2 cellular contexts compared by ENCODE assay signal in genomic region chr7:143382791-143383641, GRCh38.
TF ChIP-seq lines count a peak whose summit lies in the region.

No MANE protein-coding gene starts in this region.

TF ChIP-seq in SK-N-SH, 30 proteins besides CTCF, POLR2A, EP300 and RAD21 (continued from another document):
- TF ChIP-seq NRF1 (IDR thresholded peaks at IDR 0.05; ENCODE audit: low read depth, low read length) (no peak), FOSL2 (IDR thresholded peaks at IDR 0.05; ENCODE audit: borderline replicate concordance, low read depth) (no peak), JUND (IDR thresholded peaks at IDR 0.05) (no peak), EZH2phosphoT487 (IDR thresholded peaks at IDR 0.05; ENCODE audit: borderline replicate concordance, low read depth) (no peak), FOXM1 (IDR thresholded peaks at IDR 0.05; ENCODE audit: low read depth) (no peak), RXRA (IDR thresholded peaks at IDR 0.05; ENCODE audit: borderline replicate concordance, low read depth) (no peak), POLR2AphosphoS5 (IDR thresholded peaks at IDR 0.05; ENCODE audit: low read depth, low read length) (no peak), RCOR1 (IDR thresholded peaks at IDR 0.05; ENCODE audit: low read length) (no peak), ELF1 (IDR thresholded peaks at IDR 0.05) (no peak), SMC3 (IDR thresholded peaks at IDR 0.05; ENCODE audit: low read depth, low read length) (no peak)
- TF ChIP-seq, protein P1, sequence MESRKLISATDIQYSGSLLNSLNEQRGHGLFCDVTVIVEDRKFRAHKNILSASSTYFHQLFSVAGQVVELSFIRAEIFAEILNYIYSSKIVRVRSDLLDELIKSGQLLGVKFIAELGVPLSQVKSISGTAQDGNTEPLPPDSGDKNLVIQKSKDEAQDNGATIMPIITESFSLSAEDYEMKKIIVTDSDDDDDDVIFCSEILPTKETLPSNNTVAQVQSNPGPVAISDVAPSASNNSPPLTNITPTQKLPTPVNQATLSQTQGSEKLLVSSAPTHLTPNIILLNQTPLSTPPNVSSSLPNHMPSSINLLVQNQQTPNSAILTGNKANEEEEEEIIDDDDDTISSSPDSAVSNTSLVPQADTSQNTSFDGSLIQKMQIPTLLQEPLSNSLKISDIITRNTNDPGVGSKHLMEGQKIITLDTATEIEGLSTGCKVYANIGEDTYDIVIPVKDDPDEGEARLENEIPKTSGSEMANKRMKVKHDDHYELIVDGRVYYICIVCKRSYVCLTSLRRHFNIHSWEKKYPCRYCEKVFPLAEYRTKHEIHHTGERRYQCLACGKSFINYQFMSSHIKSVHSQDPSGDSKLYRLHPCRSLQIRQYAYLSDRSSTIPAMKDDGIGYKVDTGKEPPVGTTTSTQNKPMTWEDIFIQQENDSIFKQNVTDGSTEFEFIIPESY (IDR thresholded peaks at IDR 0.05; ENCODE audit: borderline replicate concordance, low read depth), result no peak
- TF ChIP-seq, protein P2, sequence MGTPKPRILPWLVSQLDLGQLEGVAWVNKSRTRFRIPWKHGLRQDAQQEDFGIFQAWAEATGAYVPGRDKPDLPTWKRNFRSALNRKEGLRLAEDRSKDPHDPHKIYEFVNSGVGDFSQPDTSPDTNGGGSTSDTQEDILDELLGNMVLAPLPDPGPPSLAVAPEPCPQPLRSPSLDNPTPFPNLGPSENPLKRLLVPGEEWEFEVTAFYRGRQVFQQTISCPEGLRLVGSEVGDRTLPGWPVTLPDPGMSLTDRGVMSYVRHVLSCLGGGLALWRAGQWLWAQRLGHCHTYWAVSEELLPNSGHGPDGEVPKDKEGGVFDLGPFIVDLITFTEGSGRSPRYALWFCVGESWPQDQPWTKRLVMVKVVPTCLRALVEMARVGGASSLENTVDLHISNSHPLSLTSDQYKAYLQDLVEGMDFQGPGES (IDR thresholded peaks at IDR 0.05; ENCODE audit: low read depth, low read length), result no peak
- TF ChIP-seq, protein P3, sequence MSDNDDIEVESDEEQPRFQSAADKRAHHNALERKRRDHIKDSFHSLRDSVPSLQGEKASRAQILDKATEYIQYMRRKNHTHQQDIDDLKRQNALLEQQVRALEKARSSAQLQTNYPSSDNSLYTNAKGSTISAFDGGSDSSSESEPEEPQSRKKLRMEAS (IDR thresholded peaks at IDR 0.05; ENCODE audit: low read depth), result no peak
- TF ChIP-seq, protein P4, sequence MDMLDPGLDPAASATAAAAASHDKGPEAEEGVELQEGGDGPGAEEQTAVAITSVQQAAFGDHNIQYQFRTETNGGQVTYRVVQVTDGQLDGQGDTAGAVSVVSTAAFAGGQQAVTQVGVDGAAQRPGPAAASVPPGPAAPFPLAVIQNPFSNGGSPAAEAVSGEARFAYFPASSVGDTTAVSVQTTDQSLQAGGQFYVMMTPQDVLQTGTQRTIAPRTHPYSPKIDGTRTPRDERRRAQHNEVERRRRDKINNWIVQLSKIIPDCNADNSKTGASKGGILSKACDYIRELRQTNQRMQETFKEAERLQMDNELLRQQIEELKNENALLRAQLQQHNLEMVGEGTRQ (IDR thresholded peaks at IDR 0.05; ENCODE audit: borderline replicate concordance, low read depth, low read length), result no peak

TF ChIP-seq in SK-N-SH treated with all-trans-retinoic acid at 6 μM for 48 hours, 23 proteins besides CTCF, POLR2A, EP300 and RAD21 (continued from another document):
- no peak for TF ChIP-seq CSDC2 (CRISPR knock-in tag; IDR thresholded peaks at IDR 0.05)
